13 cellular contexts compared by ENCODE assay signal in genomic region chr6:129662980-129663431, GRCh38. TPM values are rescaled to one million over a fixed set of nuclear protein-coding genes. Genes with fewer than 3 reads are reported as not detected.
DNase-seq lines count a peak whose midpoint lies in the region; ATAC-seq and TF ChIP-seq lines count a peak whose summit lies in the region.
"Had no signal": no experiment of that assay in that cellular context is flagged by ENCODE, and none has a peak within 500 bp of the region (broad histone marks: within the 10 kb centered on the region; RNA-seq: fewer than 3 reads in every experiment).

No MANE protein-coding gene starts in this region.

- H3K9me3 ChIP-seq in adrenal gland (replicated peaks in 1 of 3) (no peaks in the 10 kb centered on the region), breast epithelium (no peaks in the 10 kb centered on the region), tibial artery (no peaks in the 10 kb centered on the region), BE2C (no peaks in the 10 kb centered on the region)
- H3K9me3 ChIP-seq: vagina had no signal

- H3K27me3 ChIP-seq in adrenal gland = no peaks in the 10 kb centered on the region
- H3K27me3 ChIP-seq in breast epithelium = no peaks in the 10 kb centered on the region
- no peaks in the 10 kb centered on the region for H3K27me3 ChIP-seq in tibial artery
- H3K27me3 ChIP-seq in BE2C = no peaks in the 10 kb centered on the region
- H3K27me3 ChIP-seq: vagina had no signal

- intact Hi-C loops in adrenal gland (cut with DNase I) = no loop called here
- intact Hi-C loops in breast epithelium (cut with DNase I; ENCODE audit: low total_unique reads) = no loop called here
- intact Hi-C loops in tibial artery (cut with DNase I; ENCODE audit: low total_unique reads) = no loop called here

- TF ChIP-seq POLR2A in adrenal gland (IDR thresholded peaks at IDR 0.05) = no peak
- no peak for TF ChIP-seq POLR2A in breast epithelium (IDR thresholded peaks at IDR 0.05)

- H3K4me1 ChIP-seq in adrenal gland (replicated peaks in 1 of 2) = peaks cover 33 to 81% of the 10 kb centered on the region in 2 donors
- no peaks in the 10 kb centered on the region for H3K4me1 ChIP-seq in breast epithelium
- H3K4me1 ChIP-seq in tibial artery = peaks cover 0 to 6% (median 0%) of the 10 kb centered on the region in 4 donors
- no peaks in the 10 kb centered on the region for H3K4me1 ChIP-seq in BE2C

- ATAC-seq in GM18520 (IDR thresholded peaks at IDR 0.05; ENCODE audit: unreplicated experiment) (peak; percentile 86), GM21447 (IDR thresholded peaks at IDR 0.05; ENCODE audit: unreplicated experiment) (peak; percentile 48), HG03064 (IDR thresholded peaks at IDR 0.05; ENCODE audit: low read depth, unreplicated experiment) (peak; percentile 54)
- ATAC-seq: WTC11 had no signal

- WGBS in adrenal gland, 4 donors = 50 to 70% (median 65%) methylated on average over 4 of the region's 4 CpGs

- TF ChIP-seq CTCF in adrenal gland (IDR thresholded peaks at IDR 0.05) (no peak), breast epithelium (IDR thresholded peaks at IDR 0.05) (no peak), tibial artery (IDR thresholded peaks at IDR 0.05) (no peak), BE2C (IDR thresholded peaks at IDR 0.05; ENCODE audit: low read depth, low read length) (no peak)

- DNase-seq in adrenal gland (no peak), T1000 (lab: John Stamatoyannopoulos, UW) (no peak), breast epithelium (ENCODE audit: low spot score in 2 of 2) (no peak), tibial artery (no peak), BE2C (no peak)
- DNase-seq: activated naive CD4-positive, alpha-beta T cell treated with Interleukin-2 at 50 U/mL for 16 hours; Calu3; NCI-H1930 had no signal

- no peak overlapping the region for H3K4me3 ChIP-seq in adrenal gland
- H3K4me3 ChIP-seq in breast epithelium = no peak overlapping the region
- no peak overlapping the region for H3K4me3 ChIP-seq in tibial artery
- no peak overlapping the region for H3K4me3 ChIP-seq in BE2C (ENCODE audit: low read depth, low read length)
- H3K4me3 ChIP-seq: vagina had no signal

- H3K27ac ChIP-seq in adrenal gland (peak overlapping the region in 3 of 5 donors; percentile 39 to 82 (median 80)), breast epithelium (no peak overlapping the region), tibial artery (no peak overlapping the region)
- H3K27ac ChIP-seq: vagina had no signal

- H3K36me3 ChIP-seq in adrenal gland (replicated peaks in 1 of 2) (no peaks in the 10 kb centered on the region), breast epithelium (no peaks in the 10 kb centered on the region), tibial artery (no peaks in the 10 kb centered on the region), BE2C (no peaks in the 10 kb centered on the region)
- H3K36me3 ChIP-seq: vagina had no signal

RNA-seq across cellular contexts. Expression of gene ARHGAP18, which starts 47.0 kb away (rescaled TPM):
- total RNA-seq in adrenal gland (10 to 100 TPM; 50.6 to 90.6 (median 79.8) TPM), breast epithelium (10 to 100 TPM; 14.7 to 28.7 (median 24.8) TPM)
- 10 to 100 TPM; 22.0 to 78.3 (median 27.1) TPM for polyA plus RNA-seq in adrenal gland
- 1.3 TPM for polyA plus RNA-seq in BE2C (2012; ENCODE audit: insufficient read depth, insufficient read length, low read depth)

Comparison
In these comparisons a context has a peak if more than half of its experiments do, and no peak if none do; other contexts are left out.
1. H3K27ac ChIP-seq: peak in adrenal gland (3 of 5); none in breast epithelium (0 of 2) and tibial artery (0 of 2).
2. Peak in every context shown above with its lines, with median percentiles within 50 percentile points of each other: ATAC-seq.